ENCODE assay signal across 9 cellular contexts in the genomic region with DNA sequence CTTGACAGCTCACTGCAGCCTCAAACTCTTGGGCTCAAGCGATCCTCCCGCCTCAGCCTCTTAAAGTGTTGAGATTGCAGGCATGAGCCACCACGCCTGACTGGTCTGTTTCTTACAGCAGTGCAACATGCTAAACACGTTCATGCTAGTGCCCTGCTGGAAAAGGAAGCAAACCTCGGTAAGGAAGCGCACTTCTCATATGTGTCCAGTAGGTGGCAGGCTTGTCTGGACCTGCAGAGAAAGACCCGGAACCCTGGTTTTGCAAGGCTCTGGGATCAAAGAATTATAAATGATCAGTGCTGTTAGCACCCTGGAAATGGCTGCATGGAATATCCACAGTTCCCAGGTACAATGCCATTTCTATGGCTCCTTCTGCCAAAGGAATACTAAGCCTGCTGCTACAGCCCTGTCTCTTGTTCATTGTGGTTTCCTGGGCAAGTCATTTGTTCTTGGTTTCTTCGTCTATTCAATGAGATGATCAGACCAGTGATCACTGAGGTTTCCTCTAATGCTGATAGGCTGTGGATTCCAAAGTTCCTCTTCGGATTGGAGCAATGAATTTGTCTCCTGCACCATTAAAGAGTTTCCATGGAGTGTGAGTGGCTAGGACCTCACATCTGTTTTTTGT. TPM values are rescaled to one million over a fixed set of nuclear protein-coding genes. Genes with fewer than 3 reads are reported as not detected.
DNase-seq lines count a peak whose midpoint lies in the region; ATAC-seq and TF ChIP-seq lines count a peak whose summit lies in the region.
"Had no signal": no experiment of that assay in that cellular context is flagged by ENCODE, and none has a peak within 500 bp of the region (broad histone marks: within the 10 kb centered on the region; RNA-seq: fewer than 3 reads in every experiment).

No MANE protein-coding gene starts in this region.

- WGBS in right lobe of liver (ENCODE audit: insufficient coverage, low coverage, low lambda C conversion rate, missing lambda C conversion rate) = 9% methylated on average over 5 of the region's 9 CpGs

- H3K27me3 ChIP-seq in right lobe of liver = no peaks in the 10 kb centered on the region

- no peak overlapping the region for H3K4me3 Mint-ChIP-seq in stimulated activated memory B cell treated with anti-CD40 and anti-IgM and Interleukin-4, amounts not matched to agents 10 μg/mL and 1 μg/mL and 100 μg/mL, for 72 hours
- H3K4me3 Mint-ChIP-seq: dendritic cell treated with granulocyte-macrophage colony-stimulating factor and Interleukin-4, amounts not matched to agents 40 ng/mL and 50 ng/mL, for 4 days had no signal

- intact Hi-C loops in right lobe of liver (cut with DNase I) = no loop called here

- no peak for TF ChIP-seq POLR2A in right lobe of liver (IDR thresholded peaks at IDR 0.05)

- no peaks in the 10 kb centered on the region for H3K9me3 ChIP-seq in right lobe of liver

- H3K4me1 ChIP-seq in right lobe of liver = peaks cover 0 to 3% (median 0%) of the 10 kb centered on the region in 4 donors

- H3K4me1 Mint-ChIP-seq in stimulated activated memory B cell treated with anti-CD40 and anti-IgM and Interleukin-4, amounts not matched to agents 10 μg/mL and 1 μg/mL and 100 μg/mL, for 72 hours = peaks cover 63% of the 10 kb centered on the region

- H3K36me3 Mint-ChIP-seq in stimulated activated memory B cell treated with anti-CD40 and anti-IgM and Interleukin-4, amounts not matched to agents 10 μg/mL and 1 μg/mL and 100 μg/mL, for 72 hours = no peaks in the 10 kb centered on the region

- H3K27me3 Mint-ChIP-seq in stimulated activated memory B cell treated with anti-CD40 and anti-IgM and Interleukin-4, amounts not matched to agents 10 μg/mL and 1 μg/mL and 100 μg/mL, for 72 hours = no peaks in the 10 kb centered on the region

- no peaks in the 10 kb centered on the region for H3K36me3 ChIP-seq in right lobe of liver

- peak; percentile 43 for DNase-seq in DMS79 (lab: John Stamatoyannopoulos, UW)
- peak; percentile 89 for DNase-seq in NCI-H526 treated with DMSO at 0.1 percent for 48 hours (lab: John Stamatoyannopoulos, UW)
- DNase-seq in activated CD4-positive, alpha-beta T cell treated with anti-CD3 and anti-CD28 coated beads for 1 hour = peak; percentile 44
- no peak for DNase-seq in coronary artery (ENCODE audit: low spot score)
- DNase-seq in right lobe of liver = peak in 2 of 3 donors; percentile 48 to 74

- H3K9me3 Mint-ChIP-seq in stimulated activated memory B cell treated with anti-CD40 and anti-IgM and Interleukin-4, amounts not matched to agents 10 μg/mL and 1 μg/mL and 100 μg/mL, for 72 hours = no peaks in the 10 kb centered on the region
- H3K9me3 Mint-ChIP-seq: dendritic cell treated with granulocyte-macrophage colony-stimulating factor and Interleukin-4, amounts not matched to agents 40 ng/mL and 50 ng/mL, for 4 days had no signal

- TF ChIP-seq CTCF in coronary artery (IDR thresholded peaks at IDR 0.05) = peak; percentile 80
- peak; percentile 79 to 96 (median 91) for TF ChIP-seq CTCF in right lobe of liver (IDR thresholded peaks at IDR 0.05)

- H3K4me3 ChIP-seq in coronary artery (no peak overlapping the region), right lobe of liver (no peak overlapping the region)

- peak overlapping the region; percentile 50 for H3K27ac Mint-ChIP-seq in stimulated activated memory B cell treated with anti-CD40 and anti-IgM and Interleukin-4, amounts not matched to agents 10 μg/mL and 1 μg/mL and 100 μg/mL, for 72 hours
- H3K27ac Mint-ChIP-seq: dendritic cell treated with granulocyte-macrophage colony-stimulating factor and Interleukin-4, amounts not matched to agents 40 ng/mL and 50 ng/mL, for 4 days had no signal

- H3K27ac ChIP-seq in coronary artery (no peak overlapping the region), right lobe of liver (no peak overlapping the region)

- ATAC-seq in HG03175 (IDR thresholded peaks at IDR 0.05; ENCODE audit: unreplicated experiment) (peak; percentile 57), right lobe of liver (peak; percentile 96 to 98 (median 98)), GM21717 (IDR thresholded peaks at IDR 0.05; ENCODE audit: unreplicated experiment) (no peak)
- peak; percentile 77 for ATAC-seq in stimulated activated memory B cell treated with anti-CD40 and anti-IgM and Interleukin-4, amounts not matched to agents 10 μg/mL and 1 μg/mL and 100 μg/mL, for 72 hours

RNA-seq across cellular contexts. Expression of a gene that starts 15.9 kb away (rescaled TPM):
- not detected for total RNA-seq in right lobe of liver

RNA-seq across cellular contexts. Expression of a gene that starts 24.6 kb away (rescaled TPM):
- 1 to 10 TPM in 2 of 6 experiments, under 1 TPM in 3, not detected in 1; 0.22 to 1.4 (median 0.37) TPM for total RNA-seq in right lobe of liver

RNA-seq across cellular contexts. Expression of a gene that starts 40.5 kb away (rescaled TPM):
- 10 to 100 TPM in 2 of 6 experiments, 1 to 10 TPM in 4; 2.7 to 18.4 (median 5.2) TPM for total RNA-seq in right lobe of liver

RNA-seq across cellular contexts. Expression of a gene that starts 40.8 kb away (rescaled TPM):
- total RNA-seq in right lobe of liver = 10 to 100 TPM; 15.8 to 31.0 (median 24.5) TPM
